In the genomic region with DNA sequence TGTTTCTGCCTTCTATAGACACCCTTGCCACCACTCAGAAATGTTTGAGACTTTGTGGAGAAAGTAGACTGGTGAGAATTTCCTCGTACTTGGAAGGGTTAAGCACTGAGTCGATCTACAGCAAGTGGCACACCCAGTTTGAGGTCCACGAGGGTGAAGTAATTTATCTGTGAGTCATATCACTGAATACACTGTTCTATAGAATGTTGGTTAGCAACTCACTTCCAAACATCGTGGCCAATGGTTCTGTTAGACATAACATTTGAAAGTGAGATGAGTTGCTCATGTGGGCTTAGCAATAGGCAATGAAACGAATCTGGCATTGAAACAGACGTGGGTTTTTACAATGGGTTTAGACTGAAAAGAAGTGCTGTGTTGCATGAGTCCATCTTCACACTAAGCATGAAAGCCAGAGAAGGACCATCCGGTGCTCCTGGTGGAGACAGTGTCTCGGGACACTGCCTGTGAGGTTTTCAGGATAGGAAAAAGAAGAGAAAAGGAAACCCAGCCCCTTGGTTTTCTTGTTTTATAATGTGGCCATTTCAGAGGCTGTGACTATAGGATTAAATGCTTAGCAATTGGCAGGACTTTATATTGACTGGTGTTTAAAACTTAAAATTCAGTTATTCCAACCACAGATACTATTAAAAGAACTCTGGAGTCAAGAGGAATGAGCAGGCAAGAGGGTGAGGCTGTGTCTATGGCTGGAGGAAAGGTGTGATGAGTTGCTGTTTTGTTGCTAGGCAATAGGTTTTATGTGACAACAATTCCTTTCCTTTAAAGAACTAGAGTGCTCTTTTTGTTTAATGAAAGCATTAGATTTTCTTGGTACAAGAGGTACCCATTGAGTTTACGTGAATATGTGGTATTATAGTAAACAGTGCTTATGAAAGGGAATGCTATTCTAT, we compare ENCODE assay signal across 8 cellular contexts. TPM values are rescaled to one million over a fixed set of nuclear protein-coding genes. Genes with fewer than 3 reads are reported as not detected.
A peak's percentile ranks its signal among the peaks of the same experiment; 100 is the strongest.
DNase-seq lines count a peak whose midpoint lies in the region; ATAC-seq and TF ChIP-seq lines count a peak whose summit lies in the region.

No MANE protein-coding gene starts in this region.

- H3K36me3 Mint-ChIP-seq in activated CD8-positive, alpha-beta memory T cell treated with anti-CD3 and anti-CD28 coated beads, Interleukin-2, amount 10 ng/mL, durations not matched to agents 7 days and 5 days: peaks cover 3% of the 10 kb centered on the region

- peak overlapping the region; percentile 74 for H3K27ac Mint-ChIP-seq in activated CD8-positive, alpha-beta memory T cell treated with anti-CD3 and anti-CD28 coated beads, Interleukin-2, amount 10 ng/mL, durations not matched to agents 7 days and 5 days

- no peaks in the 10 kb centered on the region for H3K36me3 ChIP-seq in fibroblast of lung (ENCODE audit: control insufficient read depth, insufficient read depth, low read length)
- no peaks in the 10 kb centered on the region for H3K36me3 ChIP-seq in rectal smooth muscle tissue (ENCODE audit: control insufficient read depth, insufficient read depth, low read length)

- CTCF ChIA-PET in activated CD8-positive, alpha-beta memory T cell treated with anti-CD3 and anti-CD28 coated beads, Interleukin-2, amount 10 ng/mL, durations not matched to agents 7 days and 5 days (lab: Charles Lee): interaction anchor here (1.0 kb wide), 1 partner anchor 42 kb away, joined by 3 read pairs; no protein-coding TSS in a partner anchor

- H3K4me3 Mint-ChIP-seq in activated CD8-positive, alpha-beta memory T cell treated with anti-CD3 and anti-CD28 coated beads, Interleukin-2, amount 10 ng/mL, durations not matched to agents 7 days and 5 days: peak overlapping the region; percentile 14

- H3K9me3 Mint-ChIP-seq in activated CD8-positive, alpha-beta memory T cell treated with anti-CD3 and anti-CD28 coated beads, Interleukin-2, amount 10 ng/mL, durations not matched to agents 7 days and 5 days (ENCODE audit: low read depth): no peaks in the 10 kb centered on the region

- peak overlapping the region; percentile 72 for H3K4me2 ChIP-seq in fibroblast of lung (ENCODE audit: extremely low read depth, insufficient read depth, low read length)

- peaks cover 2% of the 10 kb centered on the region for H3K27me3 Mint-ChIP-seq in activated CD8-positive, alpha-beta memory T cell treated with anti-CD3 and anti-CD28 coated beads, Interleukin-2, amount 10 ng/mL, durations not matched to agents 7 days and 5 days

- H3K79me2 ChIP-seq in fibroblast of lung (ENCODE audit: control insufficient read depth, insufficient read depth, low read length): no peaks in the 10 kb centered on the region

- H3K27ac ChIP-seq in fibroblast of lung (ENCODE audit: insufficient read depth, low read length) (peak overlapping the region; percentile 90), rectal smooth muscle tissue (ENCODE audit: low read depth, low read length) (peak overlapping the region; percentile 59)

- no peaks in the 10 kb centered on the region for H3K27me3 ChIP-seq in fibroblast of lung (ENCODE audit: control insufficient read depth, insufficient read depth, low read length)
- H3K27me3 ChIP-seq in rectal smooth muscle tissue (ENCODE audit: control insufficient read depth, insufficient read depth, low read length): no peaks in the 10 kb centered on the region

- TF ChIP-seq CTCF in GM12865 (IDR thresholded peaks at IDR 0.05; ENCODE audit: insufficient read depth, low read depth, low read length, missing control alignments) (no peak), fibroblast of lung (conservative IDR thresholded peaks at IDR 0.05 in 1 of 2, IDR thresholded peaks at IDR 0.05 in 1 of 2; ENCODE audit: low read depth in 1 of 2, low read length in 2 of 2) (no peak)

- H4K20me1 ChIP-seq in fibroblast of lung (ENCODE audit: control insufficient read depth, extremely low read depth, insufficient read depth, low read length): no peaks in the 10 kb centered on the region

- H3K4me1 ChIP-seq in fibroblast of lung (ENCODE audit: control insufficient read depth, extremely low read depth, insufficient read depth, low read length) (peaks cover 19% of the 10 kb centered on the region), rectal smooth muscle tissue (ENCODE audit: control insufficient read depth, insufficient read depth, low read length) (peaks cover 22% of the 10 kb centered on the region)

- peaks cover 25% of the 10 kb centered on the region for H3K4me1 Mint-ChIP-seq in activated CD8-positive, alpha-beta memory T cell treated with anti-CD3 and anti-CD28 coated beads, Interleukin-2, amount 10 ng/mL, durations not matched to agents 7 days and 5 days

- peak; percentile 72 for ATAC-seq in activated CD8-positive, alpha-beta memory T cell treated with anti-CD3 and anti-CD28 coated beads, Interleukin-2, amount 10 ng/mL, durations not matched to agents 7 days and 5 days

- H3K9ac ChIP-seq in fibroblast of lung (ENCODE audit: insufficient read depth, low read length) (peak overlapping the region; percentile 29), rectal smooth muscle tissue (ENCODE audit: low read length) (no peak overlapping the region)

- H3K4me3 ChIP-seq in GM12865 (ENCODE audit: low read depth, low read length) (no peak overlapping the region), fibroblast of lung (replicated peaks in 1 of 4; ENCODE audit: control extremely low read depth in 1 of 4, insufficient read depth in 1 of 4, low read depth in 3 of 4, low read length in 4 of 4) (no peak overlapping the region), rectal smooth muscle tissue (ENCODE audit: low read length) (no peak overlapping the region)

- no peaks in the 10 kb centered on the region for H3K9me3 ChIP-seq in fibroblast of lung (ENCODE audit: control insufficient read depth, insufficient read depth, low read depth, low read length)

- DNase-seq in GM12865 (ENCODE audit: low read depth) (peak; percentile 40), NCI-H460 (ENCODE audit: extremely low read depth, low read depth) (peak; percentile 94), fibroblast of lung (ENCODE audit: low read depth in 2 of 2) (peak; percentile 91 to 98), NCI-H1694 treated with DMSO at 0.1 percent for 48 hours (lab: John Stamatoyannopoulos, UW) (no peak), middle frontal gyrus (ENCODE audit: extremely low spot score, low spot score) (no peak)
- peak; percentile 79 for DNase-seq in activated CD8-positive, alpha-beta memory T cell treated with anti-CD3 and anti-CD28 coated beads, Interleukin-2, amount 10 ng/mL, durations not matched to agents 7 days and 5 days
- DNase-seq in effector CD8-positive, alpha-beta T cell (lab: John Stamatoyannopoulos, UW): no peak

- no peak overlapping the region for H2AFZ ChIP-seq in fibroblast of lung (ENCODE audit: low read length)

RNA-seq across cellular contexts. Expression of gene EZR, which starts 31.0 kb away (rescaled TPM):
- total RNA-seq in NCI-H460 (2014; rRNA removed; shearing (Covaris generic)): 198 and 231 TPM in 2 replicates
- 220 and 261 TPM in 2 replicates for polyA plus RNA-seq in NCI-H460 (2014; cell fraction: nucleus; rRNA removed)
- 100 to 1,000 TPM; 187 to 214 TPM for total RNA-seq in activated CD8-positive, alpha-beta memory T cell treated with anti-CD3 and anti-CD28 coated beads, Interleukin-2, amount 10 ng/mL, durations not matched to agents 7 days and 5 days
- 55.2 and 89.0 TPM in 2 replicates for total RNA-seq in fibroblast of lung
- polyA plus RNA-seq in fibroblast of lung: 105 and 132 TPM in 2 replicates
- polyA plus RNA-seq in fibroblast of lung (2012): 103 and 125 TPM in 2 replicates
- 108 and 119 TPM in 2 replicates for polyA minus RNA-seq in fibroblast of lung (ENCODE audit: low replicate concordance)

Comparison
In these comparisons a context has a peak if more than half of its experiments do, and no peak if none do; other contexts are left out.
1. DNase-seq: peak in GM12865 (single experiment), NCI-H460 (single experiment), activated CD8-positive, alpha-beta memory T cell treated with anti-CD3 and anti-CD28 coated beads, Interleukin-2, amount 10 ng/mL, durations not matched to agents 7 days and 5 days (single experiment) and fibroblast of lung (2 of 2); none in NCI-H1694 treated with DMSO at 0.1 percent for 48 hours (single experiment), middle frontal gyrus (single experiment) and effector CD8-positive, alpha-beta T cell (single experiment).